In genomic region chrX:153582896-153583295, GRCh38 we compare ENCODE assay signal across 8 cellular contexts. TPM values are rescaled to one million over a fixed set of nuclear protein-coding genes. Genes with fewer than 3 reads are reported as not detected.
DNase-seq lines count a peak whose midpoint lies in the region; ATAC-seq and TF ChIP-seq lines count a peak whose summit lies in the region.

No MANE protein-coding gene starts in this region.

- TF ChIP-seq CTCF in nephron progenitor cell (IDR thresholded peaks at IDR 0.05), result no peak

- peaks cover 29% of the 10 kb centered on the region for H3K4me1 Mint-ChIP-seq in activated naive CD4-positive, alpha-beta T cell treated with anti-CD3 and anti-CD28 coated beads, Interleukin-2, amount 10 ng/mL, durations not matched to agents 7 days and 5 days
- H3K4me1 Mint-ChIP-seq in nephron progenitor cell, result peaks cover 40% of the 10 kb centered on the region

- DNase-seq in SIG-M5 treated with dmso at 0.1 percent for 504 hours (lab: John Stamatoyannopoulos, UW; ENCODE audit: unreplicated experiment) (peak; percentile 72), SIG-M5 (lab: John Stamatoyannopoulos, UW) (no peak), SKM-1 (lab: John Stamatoyannopoulos, UW; ENCODE audit: unreplicated experiment) (peak; percentile 3), nephron progenitor cell (peak; percentile 48), NCI-H774 (lab: John Stamatoyannopoulos, UW) (no peak), HT-29 (ENCODE audit: low spot score) (no peak)
- peak; percentile 76 for DNase-seq in activated naive CD4-positive, alpha-beta T cell treated with anti-CD3 and anti-CD28 coated beads, Interleukin-2, amount 10 ng/mL, durations not matched to agents 7 days and 5 days

- H3K36me3 Mint-ChIP-seq in activated naive CD4-positive, alpha-beta T cell treated with anti-CD3 and anti-CD28 coated beads, Interleukin-2, amount 10 ng/mL, durations not matched to agents 7 days and 5 days, result peaks cover 16% of the 10 kb centered on the region
- H3K36me3 Mint-ChIP-seq in nephron progenitor cell (ENCODE audit: low read depth), result peaks cover 15% of the 10 kb centered on the region

- peak overlapping the region; percentile 47 for H3K4me3 Mint-ChIP-seq in activated naive CD4-positive, alpha-beta T cell treated with anti-CD3 and anti-CD28 coated beads, Interleukin-2, amount 10 ng/mL, durations not matched to agents 7 days and 5 days
- peak overlapping the region; percentile 46 for H3K4me3 Mint-ChIP-seq in nephron progenitor cell

- CTCF ChIA-PET in activated naive CD4-positive, alpha-beta T cell treated with anti-CD3 and anti-CD28 coated beads, Interleukin-2, amount 10 ng/mL, durations not matched to agents 7 days and 5 days (lab: Charles Lee), result no interaction called here

- no peaks in the 10 kb centered on the region for H3K27me3 Mint-ChIP-seq in activated naive CD4-positive, alpha-beta T cell treated with anti-CD3 and anti-CD28 coated beads, Interleukin-2, amount 10 ng/mL, durations not matched to agents 7 days and 5 days
- H3K27me3 Mint-ChIP-seq in nephron progenitor cell (ENCODE audit: low read depth, poor library complexity), result peaks cover 9% of the 10 kb centered on the region

- ATAC-seq in HG03097 (IDR thresholded peaks at IDR 0.05; ENCODE audit: low FRiP score, unreplicated experiment), result peak; percentile 95

- H3K9me3 Mint-ChIP-seq in activated naive CD4-positive, alpha-beta T cell treated with anti-CD3 and anti-CD28 coated beads, Interleukin-2, amount 10 ng/mL, durations not matched to agents 7 days and 5 days, result no peaks in the 10 kb centered on the region
- peaks cover 83% of the 10 kb centered on the region for H3K9me3 Mint-ChIP-seq in nephron progenitor cell

- peak overlapping the region; percentile 71 for H3K27ac Mint-ChIP-seq in activated naive CD4-positive, alpha-beta T cell treated with anti-CD3 and anti-CD28 coated beads, Interleukin-2, amount 10 ng/mL, durations not matched to agents 7 days and 5 days
- H3K27ac Mint-ChIP-seq in nephron progenitor cell, result no peak overlapping the region

RNA-seq across cellular contexts. Expression of gene CCNQ, which starts 16.0 kb away (rescaled TPM):
- total RNA-seq in HT-29 (2014; rRNA removed; shearing (Covaris generic)), result 107 and 122 TPM in 2 replicates

Comparison
In these comparisons a context has a peak if more than half of its experiments do, and no peak if none do; other contexts are left out.
1. DNase-seq: peak in SIG-M5 treated with dmso at 0.1 percent for 504 hours (single experiment), SKM-1 (single experiment), activated naive CD4-positive, alpha-beta T cell treated with anti-CD3 and anti-CD28 coated beads, Interleukin-2, amount 10 ng/mL, durations not matched to agents 7 days and 5 days (single experiment) and nephron progenitor cell (single experiment); none in SIG-M5 (single experiment), NCI-H774 (single experiment) and HT-29 (single experiment).